Comparison of ENCODE assay signal across 33 cellular contexts in genomic region chr13:48528720-48529119, GRCh38. TPM values are rescaled to one million over a fixed set of nuclear protein-coding genes. Genes with fewer than 3 reads are reported as not detected.
DNase-seq lines count a peak whose midpoint lies in the region; ATAC-seq, FAIRE-seq and TF ChIP-seq lines count a peak whose summit lies in the region.
"Had no signal": no experiment of that assay in that cellular context is flagged by ENCODE, and none has a peak within 500 bp of the region (broad histone marks: within the 10 kb centered on the region; RNA-seq: fewer than 3 reads in every experiment).

No MANE protein-coding gene starts in this region.

- no peak overlapping the region for H3K4me3 ChIP-seq in BLaER1 treated with 17β-estradiol and CSF1 and Interleukin-3, amounts not matched to agents 10 nM and 100 nM
- H3K4me3 ChIP-seq in OCI-LY7 (ENCODE audit: low read depth, low read length, poor library complexity, severe bottlenecking) = peak overlapping the region; percentile 57
- H3K4me3 ChIP-seq: neural progenitor cell, right lobe of liver had no signal

- H3K9me3 Mint-ChIP-seq in naive thymus-derived CD8-positive, alpha-beta T cell = no peaks in the 10 kb centered on the region
- H3K9me3 Mint-ChIP-seq: activated CD4-positive, alpha-beta T cell treated with anti-CD3 and anti-CD28 coated beads, Interleukin-2, amount 10 ng/mL, durations not matched to agents 24 days and 14 days; neural progenitor cell; T-helper 2 cell treated with Interferon-gamma antibody and Interleukin-4, amounts not matched to agents 5 μg/mL and 100 μg/mL, for 36 hours; type B pancreatic cell had no signal

- H2AFZ ChIP-seq in OCI-LY7 (ENCODE audit: low read length) = peak overlapping the region; percentile 74; the same call in 1 of the 2 replicates
- H2AFZ ChIP-seq: neural progenitor cell had no signal

- peaks cover 3 to 23% (median 13%) of the 10 kb centered on the region in 11 experiments; a peak in 12 of 22 replicates for H3K36me3 ChIP-seq in BLaER1 treated with 17β-estradiol and CSF1 and Interleukin-3, amounts not matched to agents 10 nM and 100 nM
- no peaks in the 10 kb centered on the region for H3K36me3 ChIP-seq in OCI-LY7 (ENCODE audit: insufficient read depth, low read length)
- H3K36me3 ChIP-seq: neural progenitor cell, right lobe of liver had no signal

- no peaks in the 10 kb centered on the region for H3K36me3 Mint-ChIP-seq in naive thymus-derived CD8-positive, alpha-beta T cell
- H3K36me3 Mint-ChIP-seq: brain, neural progenitor cell, type B pancreatic cell had no signal

- BruUV-seq in OCI-LY7 (replicated peaks; lab: Mats Ljungman, UMichigan) = no TSS peak

- CTCF ChIA-PET in OCI-LY7 (lab: Charles Lee; ENCODE audit: unreplicated experiment) = no interaction called here

- intact Hi-C loops in OCI-LY7 (cut with micrococcal nuclease; ENCODE audit: unreplicated experiment) = no loop called here

- FAIRE-seq in GM18507 (lab: Jason Lieb, UNC) (peak; percentile 90), islet of Langerhans (lab: Jason Lieb, UNC) (peak; percentile 75), frontal cortex (lab: Jason Lieb, UNC) (no peak)

- peaks cover 0 to 16% (median 11%) of the 10 kb centered on the region in 11 experiments; a peak in 15 of 22 replicates for H3K9me3 ChIP-seq in BLaER1 treated with 17β-estradiol and CSF1 and Interleukin-3, amounts not matched to agents 10 nM and 100 nM (replicated peaks in 1 of 11)
- no peaks in the 10 kb centered on the region; the same call in 1 of the 2 replicates for H3K9me3 ChIP-seq in OCI-LY7 (ENCODE audit: low read length)
- H3K9me3 ChIP-seq: right lobe of liver had no signal

- DNase-seq in GM18507 (ENCODE audit: extremely low spot score, insufficient read length, low read depth) (no peak), OCI-LY7 (ENCODE audit: low spot score) (no peak), frontal cortex (ENCODE audit: low spot score in 2 of 2) (no peak), NCI-H2081 treated with DMSO at 0.1 percent for 48 hours (lab: John Stamatoyannopoulos, UW) (no peak)
- DNase-seq in naive thymus-derived CD8-positive, alpha-beta T cell = no peak
- DNase-seq: activated CD4-positive, alpha-beta T cell treated with anti-CD3 and anti-CD28 coated beads, Interleukin-2, amount 10 ng/mL, durations not matched to agents 24 days and 14 days; activated naive CD4-positive, alpha-beta T cell; activated T-cell treated with anti-CD3 and anti-CD28 coated beads, Interleukin-2, amount 50 U/mL, for 48 hours; Calu3; glutamatergic neuron; KBM-7; left cardiac atrium; mammary epithelial cell; NCI-H1436; NCI-H2107; NCI-H446; OCI-M1; posterior cingulate gyrus; right lobe of liver; stimulated activated CD4-positive, alpha-beta T cell treated with anti-CD3 and anti-CD28 coated beads, Interleukin-12 subunit alpha, Interleukin-12 subunit beta, amount 100 ng/mL, for 4 hours; stimulated activated CD4-positive, alpha-beta T cell treated with anti-CD3 and anti-CD28 coated beads, Interleukin-4, amount 100 ng/mL, for 1 hour; substantia nigra had no signal

- peaks cover 0 to 3% (median 0%) of the 10 kb centered on the region in 5 donors for H3K27me3 Mint-ChIP-seq in naive thymus-derived CD8-positive, alpha-beta T cell
- H3K27me3 Mint-ChIP-seq: brain, type B pancreatic cell had no signal

- no peak for ATAC-seq in GM18498 (IDR thresholded peaks at IDR 0.05; ENCODE audit: unreplicated experiment)
- no peak for ATAC-seq in naive thymus-derived CD8-positive, alpha-beta T cell
- ATAC-seq: HCT116, left cardiac atrium, right lobe of liver, Right ventricle myocardium inferior had no signal

- no peak overlapping the region for H3K4me3 Mint-ChIP-seq in naive thymus-derived CD8-positive, alpha-beta T cell
- H3K4me3 Mint-ChIP-seq: activated CD4-positive, alpha-beta T cell treated with anti-CD3 and anti-CD28 coated beads, Interleukin-2, amount 10 ng/mL, durations not matched to agents 24 days and 14 days; neural progenitor cell; T-helper 2 cell treated with Interferon-gamma antibody and Interleukin-4, amounts not matched to agents 5 μg/mL and 100 μg/mL, for 36 hours; type B pancreatic cell had no signal

- H3K27me3 ChIP-seq in BLaER1 treated with 17β-estradiol and CSF1 and Interleukin-3, amounts not matched to agents 10 nM and 100 nM = no peaks in the 10 kb centered on the region
- H3K27me3 ChIP-seq: neural progenitor cell, right lobe of liver had no signal

- H4K20me1 ChIP-seq in BLaER1 treated with 17β-estradiol and CSF1 and Interleukin-3, amounts not matched to agents 10 nM and 100 nM = no peaks in the 10 kb centered on the region
- no peaks in the 10 kb centered on the region for H4K20me1 ChIP-seq in OCI-LY7 (ENCODE audit: insufficient read depth, low read length)

- TF ChIP-seq CTCF in OCI-LY7 (conservative IDR thresholded peaks at IDR 0.05; ENCODE audit: low read length) = no peak

- H3K27ac Mint-ChIP-seq in naive thymus-derived CD8-positive, alpha-beta T cell = no peak overlapping the region
- H3K27ac Mint-ChIP-seq: activated CD4-positive, alpha-beta T cell treated with anti-CD3 and anti-CD28 coated beads, Interleukin-2, amount 10 ng/mL, durations not matched to agents 24 days and 14 days; neural progenitor cell; T-helper 2 cell treated with Interferon-gamma antibody and Interleukin-4, amounts not matched to agents 5 μg/mL and 100 μg/mL, for 36 hours; type B pancreatic cell had no signal

- POLR2A ChIA-PET in OCI-LY7 (lab: Charles Lee) = interaction anchor here (0.7 to 2.4 kb wide), 15 partner anchors 11 to 558 kb away, joined by 3 to 9 read pairs (median 4); no protein-coding TSS in a partner anchor
- POLR2A ChIA-PET in naive thymus-derived CD8-positive, alpha-beta T cell (lab: Charles Lee) = interaction anchor here (0.6 kb wide), 1 partner anchor 9 kb away, joined by 7 read pairs; no protein-coding TSS in a partner anchor

- H3K9ac ChIP-seq in BLaER1 treated with 17β-estradiol and CSF1 and Interleukin-3, amounts not matched to agents 10 nM and 100 nM = no peak overlapping the region
- H3K9ac ChIP-seq: neural progenitor cell had no signal

- peaks cover 68% of the 10 kb centered on the region; the same call in 1 of the 2 replicates for H3K79me2 ChIP-seq in OCI-LY7 (ENCODE audit: insufficient read depth, low read depth, low read length)

- peaks cover 5 to 42% (median 19%) of the 10 kb centered on the region in 4 donors for H3K4me1 Mint-ChIP-seq in naive thymus-derived CD8-positive, alpha-beta T cell

- peak overlapping the region in 10 of 11 experiments; percentile 3 to 98 (median 35); a peak in 15 of 22 replicates for H3K4me2 ChIP-seq in BLaER1 treated with 17β-estradiol and CSF1 and Interleukin-3, amounts not matched to agents 10 nM and 100 nM
- peak overlapping the region; percentile 62 for H3K4me2 ChIP-seq in OCI-LY7 (ENCODE audit: low read length)
- H3K4me2 ChIP-seq: neural progenitor cell had no signal

- peaks cover 37 to 65% (median 45%) of the 10 kb centered on the region in 10 experiments for H3K4me1 ChIP-seq in BLaER1 treated with 17β-estradiol and CSF1 and Interleukin-3, amounts not matched to agents 10 nM and 100 nM
- peaks cover 68% of the 10 kb centered on the region for H3K4me1 ChIP-seq in OCI-LY7 (ENCODE audit: insufficient read depth, low read length, poor library complexity, severe bottlenecking)

- H3K27ac ChIP-seq in BLaER1 treated with 17β-estradiol and CSF1 and Interleukin-3, amounts not matched to agents 10 nM and 100 nM = peak overlapping the region in 5 of 11 experiments; percentile 2 to 37 (median 20); a peak in 5 of 22 replicates
- H3K27ac ChIP-seq in OCI-LY7 (ENCODE audit: low read depth, low read length, poor library complexity, severe bottlenecking) = no peak overlapping the region
- H3K27ac ChIP-seq: C4-2B, epithelial cell of prostate, neural progenitor cell had no signal

- H3K9me2 ChIP-seq in OCI-LY7 (ENCODE audit: insufficient read depth, low read length) = no peaks in the 10 kb centered on the region

RNA-seq across cellular contexts. Expression of gene RCBTB2, which starts 4.2 kb away (rescaled TPM):
- total RNA-seq in OCI-LY7 (2014; rRNA removed; shearing (Covaris generic)) = 4.4 and 9.0 TPM in 2 replicates
- total RNA-seq in OCI-LY7 (2022) (7.2 and 7.3 TPM in 2 replicates), frontal cortex (33.0 TPM)
- total RNA-seq in naive thymus-derived CD8-positive, alpha-beta T cell = 1 to 10 TPM; 8.1 to 9.8 TPM
- 10 to 100 TPM in 1 of 3 donors, 1 to 10 TPM in 2; 6.3 to 17.6 (median 6.3) TPM for polyA plus RNA-seq in naive thymus-derived CD8-positive, alpha-beta T cell
